In genomic region chr13:52609013-52609606, GRCh38 we compare ENCODE assay signal across 8 cellular contexts. TPM values are rescaled to one million over a fixed set of nuclear protein-coding genes. Genes with fewer than 3 reads are reported as not detected.
A peak's percentile ranks its signal among the peaks of the same experiment; 100 is the strongest.
DNase-seq lines count a peak whose midpoint lies in the region; ATAC-seq and TF ChIP-seq lines count a peak whose summit lies in the region.
"Not testable (repeated sequence)": the region's sequence is repeated elsewhere in the genome, so short reads cannot be mapped to it uniquely, and the experiment has no call there.

No MANE protein-coding gene starts in this region.

- not testable (repeated sequence) for H3K4me3 ChIP-seq in cardiac fibroblast (replicated peaks in 1 of 2; ENCODE audit: low read depth in 2 of 2, low read length in 2 of 2)

- TF ChIP-seq CTCF in C4-2B (conservative IDR thresholded peaks at IDR 0.05) = peak; percentile 36
- not testable (repeated sequence) for TF ChIP-seq CTCF in cardiac fibroblast (IDR thresholded peaks at IDR 0.05; ENCODE audit: low read depth, low read length)

- peak; percentile 44 for DNase-seq in M059J (ENCODE audit: low read depth)
- peak; percentile 80 for DNase-seq in SK-MEL-5 (ENCODE audit: low read depth, low spot score)
- peak; percentile 67 to 72 for DNase-seq in cardiac fibroblast (ENCODE audit: low read depth in 2 of 2)
- peak; percentile 17 for DNase-seq in iPS-NIHi11 (ENCODE audit: low spot score)
- peak; percentile 32 for DNase-seq in pulmonary artery endothelial cell (ENCODE audit: low read depth, low spot score)

- ATAC-seq in GM18511 (IDR thresholded peaks at IDR 0.05; ENCODE audit: unreplicated experiment) (peak; percentile 90), HG02610 (IDR thresholded peaks at IDR 0.05; ENCODE audit: unreplicated experiment) (peak; percentile 78)

- in situ Hi-C loops in SK-MEL-5 (cut with HindIII; ENCODE audit: low pct_unique_long_range_greater_than_20kb, low sequenced_read_pairs) = not testable (repeated sequence)

- H3K27ac ChIP-seq in C4-2B = not testable (repeated sequence)

RNA-seq across cellular contexts. Expression of gene HNRNPA1L2, which starts 33.1 kb away (rescaled TPM):
- 1.2 and 2.6 TPM in 2 replicates for total RNA-seq in M059J (2014; rRNA removed; shearing (Covaris generic))
- total RNA-seq in SK-MEL-5 (2014; rRNA removed; shearing (Covaris generic)) = 0.77 and 2.3 TPM in 2 replicates
- 5.8 and 7.8 TPM in 2 replicates for polyA plus RNA-seq in SK-MEL-5 (2015; cell fraction: cytosol; rRNA removed)
- 14.8 and 26.1 TPM in 2 replicates for polyA plus RNA-seq in SK-MEL-5 (2015; cell fraction: nucleus; rRNA removed)
- 3.4 and 4.3 TPM in 2 replicates for total RNA-seq in pulmonary artery endothelial cell

RNA-seq across cellular contexts. Expression of gene SUGT1, which starts 43.5 kb away (rescaled TPM):
- total RNA-seq in M059J (2014; rRNA removed; shearing (Covaris generic)) = 26.1 and 29.3 TPM in 2 replicates
- total RNA-seq in SK-MEL-5 (2014; rRNA removed; shearing (Covaris generic)) = 40.8 and 43.8 TPM in 2 replicates
- polyA plus RNA-seq in SK-MEL-5 (2015; cell fraction: cytosol; rRNA removed) = 31.7 and 36.2 TPM in 2 replicates
- polyA plus RNA-seq in SK-MEL-5 (2015; cell fraction: nucleus; rRNA removed) = 34.2 and 37.5 TPM in 2 replicates
- 59.0 and 111 TPM in 2 replicates for total RNA-seq in pulmonary artery endothelial cell

Comparison
In these comparisons a context has a peak if more than half of its experiments do, and no peak if none do; other contexts are left out.
1. DNase-seq: peak in every context shown above with its lines; median percentile 80 in SK-MEL-5; 70 in cardiac fibroblast; 44 in M059J; 32 in pulmonary artery endothelial cell; 17 in iPS-NIHi11.